ENCODE assay signal across 10 cellular contexts in genomic region chr13:46071590-46072249, GRCh38. TPM values are rescaled to one million over a fixed set of nuclear protein-coding genes. Genes with fewer than 3 reads are reported as not detected.
DNase-seq lines count a peak whose midpoint lies in the region; ATAC-seq and TF ChIP-seq lines count a peak whose summit lies in the region.
"Had no signal": no experiment of that assay in that cellular context is flagged by ENCODE, and none has a peak within 500 bp of the region (broad histone marks: within the 10 kb centered on the region; RNA-seq: fewer than 3 reads in every experiment).

No MANE protein-coding gene starts in this region.

- H4K91ac ChIP-seq in trophoblast cell (ENCODE audit: low read depth, low read length) = no peak overlapping the region

- no peak overlapping the region for H3K4me2 ChIP-seq in trophoblast cell (ENCODE audit: low read length)

- no peak overlapping the region for H3K9ac ChIP-seq in trophoblast cell (ENCODE audit: low read length)

- H2AFZ ChIP-seq in trophoblast cell (ENCODE audit: insufficient read depth, low read length, poor library complexity) = no peak overlapping the region

- H3K9me3 ChIP-seq in trophoblast cell (ENCODE audit: insufficient read depth, low read depth, low read length) (peaks cover 2% of the 10 kb centered on the region), testis (no peaks in the 10 kb centered on the region)

- H3K23ac ChIP-seq in trophoblast cell (ENCODE audit: low read length) = no peak overlapping the region

- H3K14ac ChIP-seq in trophoblast cell (ENCODE audit: low read length) = no peak overlapping the region

- peak; percentile 97 for ATAC-seq in GM18502 (IDR thresholded peaks at IDR 0.05; ENCODE audit: poor library complexity, unreplicated experiment)
- peak; percentile 86 for ATAC-seq in GM21526 (IDR thresholded peaks at IDR 0.05; ENCODE audit: low FRiP score, unreplicated experiment)
- peak; percentile 90 for ATAC-seq in HG03354 (IDR thresholded peaks at IDR 0.05; ENCODE audit: poor library complexity, severe bottlenecking, unreplicated experiment)
- no peak for ATAC-seq in HG02970 (IDR thresholded peaks at IDR 0.05; ENCODE audit: low FRiP score, unreplicated experiment)

- intact Hi-C loops in testis (cut with DNase I; ENCODE audit: low total_unique reads) = no loop called here

- no peak overlapping the region for H3K18ac ChIP-seq in trophoblast cell (ENCODE audit: low read length)

- H3K4me1 ChIP-seq in trophoblast cell (ENCODE audit: control insufficient read depth in 1 of 2, insufficient read depth in 2 of 2, low read length in 2 of 2) = no peaks in the 10 kb centered on the region
- no peaks in the 10 kb centered on the region for H3K4me1 ChIP-seq in testis

- DNase-seq in endothelial cell (ENCODE audit: low spot score) = peak; percentile 7
- no peak for DNase-seq in activated CD4-positive, alpha-beta T cell treated with anti-CD3 and anti-CD28 coated beads for 1 hour
- DNase-seq in trophoblast cell = no peak
- no peak for DNase-seq in testis

- H3K36me3 ChIP-seq in trophoblast cell (ENCODE audit: control insufficient read depth in 1 of 2, insufficient read depth in 2 of 2, low read length in 2 of 2) = no peaks in the 10 kb centered on the region
- no peaks in the 10 kb centered on the region for H3K36me3 ChIP-seq in testis (ENCODE audit: low read depth, missing control alignments)

- no CpG with 5 or more reads among the region's 5 CpGs for WGBS in trophoblast cell (ENCODE audit: extremely low coverage, insufficient coverage, insufficient read length)
- 91 to 92% methylated on average over 5 of the region's 5 CpGs for WGBS in testis, 2 donors

- H3K27ac ChIP-seq in trophoblast cell (ENCODE audit: low read depth, low read length) (no peak overlapping the region), testis (no peak overlapping the region)

- H2BK5ac ChIP-seq in trophoblast cell (ENCODE audit: low read depth, low read length, poor library complexity) = no peak overlapping the region

- H2BK12ac ChIP-seq in trophoblast cell (ENCODE audit: low read length) = no peak overlapping the region

- H3K4me3 ChIP-seq in trophoblast cell (ENCODE audit: low read depth, low read length) (no peak overlapping the region), testis (no peak overlapping the region)

- no peaks in the 10 kb centered on the region for H3K9me3 Mint-ChIP-seq in endothelial cell (ENCODE audit: unreplicated experiment)

- no peak overlapping the region for H3K4ac ChIP-seq in trophoblast cell (ENCODE audit: low read depth, low read length)

- no peaks in the 10 kb centered on the region for H3K36me3 Mint-ChIP-seq in endothelial cell (ENCODE audit: low read depth, unreplicated experiment)

- H3K4me1 Mint-ChIP-seq in endothelial cell (ENCODE audit: unreplicated experiment) = no peaks in the 10 kb centered on the region

- no peak for TF ChIP-seq POLR2A in testis (IDR thresholded peaks at IDR 0.05)

- TF ChIP-seq CTCF in endothelial cell (IDR thresholded peaks at IDR 0.05; ENCODE audit: unreplicated experiment) (no peak), testis (IDR thresholded peaks at IDR 0.05) (no peak)

- no peaks in the 10 kb centered on the region for H3K27me3 Mint-ChIP-seq in endothelial cell (ENCODE audit: unreplicated experiment)

- no peaks in the 10 kb centered on the region for H3K79me2 ChIP-seq in trophoblast cell (ENCODE audit: control insufficient read depth, insufficient read depth, low read length, poor library complexity)

- H4K8ac ChIP-seq in trophoblast cell (ENCODE audit: low read depth, low read length) = no peak overlapping the region

- no peaks in the 10 kb centered on the region for H3K79me1 ChIP-seq in trophoblast cell (ENCODE audit: low read length)

- no peak overlapping the region for H4K12ac ChIP-seq in trophoblast cell (ENCODE audit: low read depth, low read length)

- no peaks in the 10 kb centered on the region for H3K27me3 ChIP-seq in trophoblast cell (ENCODE audit: insufficient read depth, low read length)
- H3K27me3 ChIP-seq in testis = no peaks in the 10 kb centered on the region

- no peak overlapping the region for H3K4me3 Mint-ChIP-seq in endothelial cell (ENCODE audit: unreplicated experiment)

- H2BK120ac ChIP-seq in trophoblast cell (ENCODE audit: insufficient read depth, low read length, poor library complexity) = no peak overlapping the region

- no peak overlapping the region for H3K27ac Mint-ChIP-seq in endothelial cell (ENCODE audit: unreplicated experiment)

- no peak overlapping the region for H2AK5ac ChIP-seq in trophoblast cell (ENCODE audit: low read length)

RNA-seq across cellular contexts. Expression of gene ZC3H13, which starts 19.2 kb away (rescaled TPM):
- total RNA-seq in endothelial cell (ENCODE audit: unreplicated experiment) = 44.9 TPM
- polyA plus RNA-seq in trophoblast cell (2013) = 36.0 and 37.7 TPM in 2 replicates
- 10 to 100 TPM; 36.8 to 43.7 TPM for total RNA-seq in testis
- 10.2 TPM for polyA plus RNA-seq in testis (ENCODE audit: insufficient read depth, low read depth, low replicate concordance)

RNA-seq across cellular contexts. Expression of gene CPB2, which starts 33.1 kb away (rescaled TPM):
- total RNA-seq in endothelial cell (ENCODE audit: unreplicated experiment) (not detected), testis (not detected)
- polyA plus RNA-seq in trophoblast cell (2013) = 0.07 and 0.12 TPM in 2 replicates
- not detected for polyA plus RNA-seq in testis (ENCODE audit: insufficient read depth, low read depth, low replicate concordance)
- total RNA-seq: chondrocyte, temporal lobe had no signal
